6 cellular contexts compared by ENCODE assay signal in the genomic region with DNA sequence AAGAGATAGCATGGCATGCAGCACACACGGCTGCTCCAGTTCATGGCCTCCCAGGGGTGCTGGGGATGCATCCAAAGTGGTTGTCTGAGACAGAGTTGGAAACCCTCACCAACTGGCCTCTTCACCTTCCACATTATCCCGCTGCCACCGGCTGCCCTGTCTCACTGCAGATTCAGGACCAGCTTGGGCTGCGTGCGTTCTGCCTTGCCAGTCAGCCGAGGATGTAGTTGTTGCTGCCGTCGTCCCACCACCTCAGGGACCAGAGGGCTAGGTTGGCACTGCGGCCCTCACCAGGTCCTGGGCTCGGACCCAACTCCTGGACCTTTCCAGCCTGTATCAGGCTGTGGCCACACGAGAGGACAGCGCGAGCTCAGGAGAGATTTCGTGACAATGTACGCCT. TPM values are rescaled to one million over a fixed set of nuclear protein-coding genes. Genes with fewer than 3 reads are reported as not detected.
DNase-seq lines count a peak whose midpoint lies in the region; ATAC-seq lines count a peak whose summit lies in the region.
"Had no signal": no experiment of that assay in that cellular context is flagged by ENCODE, and none has a peak within 500 bp of the region (broad histone marks: within the 10 kb centered on the region; RNA-seq: fewer than 3 reads in every experiment).

No MANE protein-coding gene starts in this region.

- no peak overlapping the region for H3K4me3 Mint-ChIP-seq in activated T-cell treated with anti-CD3 and anti-CD28 coated beads, Interleukin-2, amount 50 U/mL, for 72 hours
- H3K4me3 Mint-ChIP-seq in activated T-cell treated with anti-CD3 and anti-CD28 coated beads, Interleukin-2, amount 50 U/mL, for 4 hours, result no peak overlapping the region
- H3K4me3 Mint-ChIP-seq: mesothelial cell of epicardium had no signal

- H3K4me1 Mint-ChIP-seq in activated T-cell treated with anti-CD3 and anti-CD28 coated beads, Interleukin-2, amount 50 U/mL, for 72 hours (ENCODE audit: low read depth), result peaks cover 40% of the 10 kb centered on the region
- H3K4me1 Mint-ChIP-seq in activated T-cell treated with anti-CD3 and anti-CD28 coated beads, Interleukin-2, amount 50 U/mL, for 4 hours (ENCODE audit: low read depth), result peaks cover 39% of the 10 kb centered on the region

- H3K27ac Mint-ChIP-seq in activated T-cell treated with anti-CD3 and anti-CD28 coated beads, Interleukin-2, amount 50 U/mL, for 72 hours, result peak overlapping the region; percentile 30
- H3K27ac Mint-ChIP-seq: mesothelial cell of epicardium had no signal

- H3K9me3 Mint-ChIP-seq in activated T-cell treated with anti-CD3 and anti-CD28 coated beads, Interleukin-2, amount 50 U/mL, for 72 hours, result no peaks in the 10 kb centered on the region
- no peaks in the 10 kb centered on the region for H3K9me3 Mint-ChIP-seq in activated T-cell treated with anti-CD3 and anti-CD28 coated beads, Interleukin-2, amount 50 U/mL, for 4 hours
- H3K9me3 Mint-ChIP-seq: mesothelial cell of epicardium had no signal

- peaks cover 10% of the 10 kb centered on the region in 2 donors for H3K36me3 Mint-ChIP-seq in activated T-cell treated with anti-CD3 and anti-CD28 coated beads, Interleukin-2, amount 50 U/mL, for 72 hours (ENCODE audit: insufficient read depth in 2 of 2)
- peaks cover 25% of the 10 kb centered on the region for H3K36me3 Mint-ChIP-seq in activated T-cell treated with anti-CD3 and anti-CD28 coated beads, Interleukin-2, amount 50 U/mL, for 4 hours (ENCODE audit: insufficient read depth)

- no peak for DNase-seq in activated T-cell treated with anti-CD3 and anti-CD28 coated beads, Interleukin-2, amount 50 U/mL, for 72 hours
- DNase-seq in activated T-cell treated with anti-CD3 and anti-CD28 coated beads, Interleukin-2, amount 50 U/mL, for 4 hours, result no peak
- DNase-seq: activated CD4-positive, CD25-positive, alpha-beta regulatory T cell; NCI-H2227 treated with DMSO at 0.1 percent for 48 hours had no signal

- ATAC-seq in activated T-cell treated with anti-CD3 and anti-CD28 coated beads, Interleukin-2, amount 50 U/mL, for 72 hours (replicated peaks in 1 of 2), result no peak
- ATAC-seq in activated T-cell treated with anti-CD3 and anti-CD28 coated beads, Interleukin-2, amount 50 U/mL, for 4 hours, result no peak

- no peaks in the 10 kb centered on the region for H3K27me3 Mint-ChIP-seq in activated T-cell treated with anti-CD3 and anti-CD28 coated beads, Interleukin-2, amount 50 U/mL, for 72 hours (ENCODE audit: low read depth)
- H3K27me3 Mint-ChIP-seq in activated T-cell treated with anti-CD3 and anti-CD28 coated beads, Interleukin-2, amount 50 U/mL, for 4 hours (ENCODE audit: low read depth), result no peaks in the 10 kb centered on the region

RNA-seq across cellular contexts. Expression of gene CIB1, which starts 4.8 kb away (rescaled TPM):
- total RNA-seq in activated T-cell treated with anti-CD3 and anti-CD28 coated beads, Interleukin-2, amount 50 U/mL, for 72 hours, result 100 to 1,000 TPM; 135 to 136 TPM
- 100 to 1,000 TPM; 130 to 158 (median 151) TPM for total RNA-seq in activated T-cell treated with anti-CD3 and anti-CD28 coated beads, Interleukin-2, amount 50 U/mL, for 4 hours

RNA-seq across cellular contexts. Expression of gene GDPGP1, which starts 5.0 kb away (rescaled TPM):
- 1 to 10 TPM; 5.8 to 7.0 TPM for total RNA-seq in activated T-cell treated with anti-CD3 and anti-CD28 coated beads, Interleukin-2, amount 50 U/mL, for 72 hours
- 10 to 100 TPM; 11.4 to 12.9 (median 11.9) TPM for total RNA-seq in activated T-cell treated with anti-CD3 and anti-CD28 coated beads, Interleukin-2, amount 50 U/mL, for 4 hours

RNA-seq across cellular contexts. Expression of gene TTLL13, which starts 20.4 kb away (rescaled TPM):
- total RNA-seq in activated T-cell treated with anti-CD3 and anti-CD28 coated beads, Interleukin-2, amount 50 U/mL, for 72 hours, result 1 to 10 TPM in 1 of 2 donors, under 1 TPM in 1; 0.24 to 1.9 TPM
- under 1 TPM in 2 of 3 donors, not detected in 1; 0.19 to 0.95 TPM for total RNA-seq in activated T-cell treated with anti-CD3 and anti-CD28 coated beads, Interleukin-2, amount 50 U/mL, for 4 hours
- total RNA-seq: A673 had no signal

RNA-seq across cellular contexts. Expression of gene SEMA4B, which starts 27.8 kb away (rescaled TPM):
- total RNA-seq in activated T-cell treated with anti-CD3 and anti-CD28 coated beads, Interleukin-2, amount 50 U/mL, for 72 hours, result 10 to 100 TPM; 14.2 to 15.5 TPM
- 1 to 10 TPM; 4.7 to 8.2 (median 7.7) TPM for total RNA-seq in activated T-cell treated with anti-CD3 and anti-CD28 coated beads, Interleukin-2, amount 50 U/mL, for 4 hours

RNA-seq across cellular contexts. Expression of gene NGRN, which starts 36.5 kb away (rescaled TPM):
- 10 to 100 TPM; 38.0 to 38.9 TPM for total RNA-seq in activated T-cell treated with anti-CD3 and anti-CD28 coated beads, Interleukin-2, amount 50 U/mL, for 72 hours
- 10 to 100 TPM; 36.9 to 38.0 (median 37.1) TPM for total RNA-seq in activated T-cell treated with anti-CD3 and anti-CD28 coated beads, Interleukin-2, amount 50 U/mL, for 4 hours
